ENCODE assay signal across 12 cellular contexts in the genomic region with DNA sequence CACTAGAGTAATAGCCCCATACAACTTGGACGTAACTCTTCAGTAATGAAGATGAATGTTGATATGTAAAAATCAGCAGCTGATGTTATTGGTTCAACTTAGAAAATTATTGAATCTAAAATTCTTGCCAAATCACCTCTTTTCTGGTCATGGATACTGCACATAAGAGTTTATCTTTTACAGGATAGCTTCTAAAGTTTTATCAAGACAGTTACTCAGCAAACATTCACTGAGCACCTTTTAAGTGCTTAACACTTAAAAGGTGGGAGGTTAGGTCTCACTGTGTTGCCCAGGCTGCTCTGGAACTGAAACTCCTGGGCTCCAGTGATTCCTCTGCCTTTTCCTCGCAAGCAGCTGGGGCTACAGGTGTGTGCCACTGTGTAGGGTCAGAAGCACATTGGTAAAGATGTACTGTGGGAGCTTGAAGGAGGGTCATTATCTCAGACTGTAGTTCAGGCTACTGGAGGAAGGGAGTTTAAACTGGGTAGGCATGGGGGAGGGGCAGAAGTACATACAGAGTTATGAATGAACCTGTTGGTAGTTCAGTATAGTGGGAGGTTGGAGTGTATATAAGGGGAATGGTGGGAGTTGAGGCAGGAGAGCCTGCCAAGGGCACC. TPM values are rescaled to one million over a fixed set of nuclear protein-coding genes. Genes with fewer than 3 reads are reported as not detected.
DNase-seq lines count a peak whose midpoint lies in the region; ATAC-seq and TF ChIP-seq lines count a peak whose summit lies in the region.
"Had no signal": no experiment of that assay in that cellular context is flagged by ENCODE, and none has a peak within 500 bp of the region (broad histone marks: within the 10 kb centered on the region; RNA-seq: fewer than 3 reads in every experiment).

No MANE protein-coding gene starts in this region.

- H3K79me2 ChIP-seq in OCI-LY7 (ENCODE audit: insufficient read depth, low read depth, low read length): peaks cover 58% of the 10 kb centered on the region

- TF ChIP-seq CTCF in OCI-LY7 (conservative IDR thresholded peaks at IDR 0.05; ENCODE audit: low read length) (no peak), retinal pigment epithelial cell (conservative IDR thresholded peaks at IDR 0.05; ENCODE audit: low read depth, low read length) (no peak)

- DNase-seq in DMS 273 (lab: John Stamatoyannopoulos, UW; ENCODE audit: unreplicated experiment): peak; percentile 30
- DNase-seq in DMS 273 treated with DMSO at 0.1 percent for 48 hours (lab: John Stamatoyannopoulos, UW): no peak
- DNase-seq in OCI-LY7 (ENCODE audit: low spot score): peak; percentile 47
- DNase-seq in erythroblast (lab: John Stamatoyannopoulos, UW): peak; percentile 30 to 36
- DNase-seq in retinal pigment epithelial cell (ENCODE audit: low read depth): no peak
- DNase-seq in nucleus accumbens (lab: John Stamatoyannopoulos, UW): no peak
- no peak for DNase-seq in T1000 (lab: John Stamatoyannopoulos, UW)
- DNase-seq: stimulated activated CD4-positive, alpha-beta T cell treated with anti-CD3 and anti-CD28 coated beads, Interleukin-4, amount 100 ng/mL, for 4 hours had no signal

- H4K20me1 ChIP-seq in OCI-LY7 (ENCODE audit: insufficient read depth, low read length): peaks cover 29% of the 10 kb centered on the region; the same call in 1 of the 2 replicates

- H3K9me2 ChIP-seq in OCI-LY7 (ENCODE audit: insufficient read depth, low read length): no peaks in the 10 kb centered on the region

- no TSS peak for BruUV-seq in OCI-LY7 (replicated peaks; lab: Mats Ljungman, UMichigan)

- H3K4me3 ChIP-seq in OCI-LY7 (ENCODE audit: low read depth, low read length, poor library complexity, severe bottlenecking) (peak overlapping the region; percentile 94), retinal pigment epithelial cell (ENCODE audit: low read length) (peak overlapping the region; percentile 67)
- H3K4me3 ChIP-seq: lung had no signal

- H3K27ac ChIP-seq in OCI-LY7 (ENCODE audit: low read depth, low read length, poor library complexity, severe bottlenecking): peak overlapping the region; percentile 1
- H3K27ac ChIP-seq: 22Rv1, RWPE1 had no signal

- H3K4me2 ChIP-seq in OCI-LY7 (ENCODE audit: low read length): peak overlapping the region; percentile 93

- ATAC-seq in GM19324 (IDR thresholded peaks at IDR 0.05; ENCODE audit: low FRiP score, unreplicated experiment): no peak

- TF ChIP-seq POLR2A in erythroblast (IDR thresholded peaks at IDR 0.05; ENCODE audit: low read length): no peak

- CTCF ChIA-PET in OCI-LY7 (lab: Charles Lee; ENCODE audit: unreplicated experiment): interaction anchor here (0.6 kb wide), 1 partner anchor 66 kb away, joined by 3 read pairs; no protein-coding TSS in a partner anchor

- POLR2A ChIA-PET in OCI-LY7 (lab: Charles Lee): interaction anchor here (0.5 to 2.2 kb wide), 4 partner anchors 9 to 366 kb away, joined by 4 to 7 read pairs (median 4); no protein-coding TSS in a partner anchor

- intact Hi-C loops in OCI-LY7 (cut with micrococcal nuclease; ENCODE audit: unreplicated experiment): loop anchor here (2.0 kb wide), 2 partner anchors 29 to 211 kb away; no protein-coding TSS in a partner anchor

- H2AFZ ChIP-seq in OCI-LY7 (ENCODE audit: low read length): no peak overlapping the region

- H3K36me3 ChIP-seq in OCI-LY7 (ENCODE audit: insufficient read depth, low read length): peaks cover 12% of the 10 kb centered on the region

- H3K9me3 ChIP-seq in OCI-LY7 (ENCODE audit: low read length): no peaks in the 10 kb centered on the region

- peaks cover 59% of the 10 kb centered on the region for H3K4me1 ChIP-seq in OCI-LY7 (ENCODE audit: insufficient read depth, low read length, poor library complexity, severe bottlenecking)

RNA-seq across cellular contexts. Expression of gene MPZL1, which starts 2.0 kb away (rescaled TPM):
- 36.2 and 48.9 TPM in 2 replicates for total RNA-seq in OCI-LY7 (2014; rRNA removed; shearing (Covaris generic))
- total RNA-seq in OCI-LY7 (2022): 54.8 and 61.9 TPM in 2 replicates

Comparison
In these comparisons a context has a peak if more than half of its experiments do, and no peak if none do; other contexts are left out.
1. DNase-seq: peak in DMS 273 (single experiment), OCI-LY7 (single experiment) and erythroblast (2 of 2); none in DMS 273 treated with DMSO at 0.1 percent for 48 hours (single experiment), retinal pigment epithelial cell (single experiment), nucleus accumbens (0 of 56) and T1000 (single experiment).